In the genomic region with DNA sequence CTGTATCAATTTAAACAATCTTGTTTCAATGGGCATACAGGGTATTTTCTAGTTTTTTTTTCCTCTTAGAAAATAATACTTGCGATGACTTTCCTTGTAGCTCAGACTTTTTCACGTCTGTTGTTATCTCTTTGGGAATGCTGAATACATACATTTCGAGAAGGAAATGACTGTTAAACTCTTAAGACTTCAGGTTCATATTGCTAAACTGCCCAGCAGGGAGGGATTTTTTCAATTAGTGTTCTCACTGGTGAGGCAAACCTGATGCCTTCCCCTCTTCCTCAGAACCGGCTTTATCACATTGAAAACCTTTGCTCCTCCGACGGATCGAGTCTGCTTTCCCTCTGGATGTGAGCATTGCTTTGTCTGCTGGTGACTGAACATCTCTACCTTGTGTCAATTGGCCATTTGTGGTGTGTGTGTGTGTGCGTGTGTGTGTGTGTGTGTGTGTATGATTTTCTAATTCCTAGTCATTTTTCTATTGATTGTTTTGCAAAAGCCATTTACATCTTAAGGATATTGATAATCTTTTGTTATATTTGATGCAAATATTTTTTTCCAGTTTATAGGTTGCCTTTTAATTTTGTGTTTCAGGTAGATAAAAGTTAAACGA, we compare ENCODE assay signal across 9 cellular contexts. TPM values are rescaled to one million over a fixed set of nuclear protein-coding genes. Genes with fewer than 3 reads are reported as not detected.
DNase-seq lines count a peak whose midpoint lies in the region; ATAC-seq and TF ChIP-seq lines count a peak whose summit lies in the region.
"Had no signal": no experiment of that assay in that cellular context is flagged by ENCODE, and none has a peak within 500 bp of the region (broad histone marks: within the 10 kb centered on the region; RNA-seq: fewer than 3 reads in every experiment).

No MANE protein-coding gene starts in this region.

- H3K4me3 Mint-ChIP-seq in activated T-cell treated with anti-CD3 and anti-CD28 coated beads, Interleukin-2, amount 50 U/mL, for 72 hours = peak overlapping the region; percentile 88 to 99
- peak overlapping the region; percentile 96 for H3K4me3 Mint-ChIP-seq in stimulated activated effector memory CD8-positive, alpha-beta T cell treated with anti-CD3 and anti-CD28 coated beads, Interleukin-12 subunit alpha, Interleukin-12 subunit beta, amount 100 ng/mL, for 72 hours

- intact Hi-C loops in left ventricle myocardium superior (cut with micrococcal nuclease) = loop anchor here (5.0 kb wide), 1 partner anchor 73 kb away; no protein-coding TSS in a partner anchor

- H3K9me3 Mint-ChIP-seq in activated T-cell treated with anti-CD3 and anti-CD28 coated beads, Interleukin-2, amount 50 U/mL, for 72 hours = no peaks in the 10 kb centered on the region
- H3K9me3 Mint-ChIP-seq in stimulated activated effector memory CD8-positive, alpha-beta T cell treated with anti-CD3 and anti-CD28 coated beads, Interleukin-12 subunit alpha, Interleukin-12 subunit beta, amount 100 ng/mL, for 72 hours = no peaks in the 10 kb centered on the region
- H3K9me3 Mint-ChIP-seq: neural crest cell had no signal

- H3K27ac ChIP-seq in C4-2B = peak overlapping the region; percentile 38

- no peak for TF ChIP-seq CTCF in C4-2B (conservative IDR thresholded peaks at IDR 0.05)

- DNase-seq in KBM-7 = peak; percentile 83
- DNase-seq in activated T-cell treated with anti-CD3 and anti-CD28 coated beads, Interleukin-2, amount 50 U/mL, for 72 hours = peak in 1 of 2 donors; percentile 41
- DNase-seq in left ventricle myocardium superior = no peak
- DNase-seq in stimulated activated effector memory CD8-positive, alpha-beta T cell treated with anti-CD3 and anti-CD28 coated beads, Interleukin-12 subunit alpha, Interleukin-12 subunit beta, amount 100 ng/mL, for 72 hours (ENCODE audit: low spot score in 2 of 2) = no peak
- no peak for DNase-seq in DMS79 treated with DMSO at 0.1 percent for 48 hours (lab: John Stamatoyannopoulos, UW)
- no peak for DNase-seq in T1000 (lab: John Stamatoyannopoulos, UW)

- H3K4me1 Mint-ChIP-seq in activated T-cell treated with anti-CD3 and anti-CD28 coated beads, Interleukin-2, amount 50 U/mL, for 72 hours (ENCODE audit: low read depth) = peaks cover 90% of the 10 kb centered on the region
- H3K4me1 Mint-ChIP-seq in stimulated activated effector memory CD8-positive, alpha-beta T cell treated with anti-CD3 and anti-CD28 coated beads, Interleukin-12 subunit alpha, Interleukin-12 subunit beta, amount 100 ng/mL, for 72 hours = peaks cover 89% of the 10 kb centered on the region

- H3K27me3 Mint-ChIP-seq in activated T-cell treated with anti-CD3 and anti-CD28 coated beads, Interleukin-2, amount 50 U/mL, for 72 hours (ENCODE audit: low read depth) = no peaks in the 10 kb centered on the region

- in situ Hi-C loops in KBM-7 (cut with MboI; ENCODE audit: low pct_unique_long_range_greater_than_20kb, low sequenced_read_pairs) = no loop called here

- no peak for ATAC-seq in activated T-cell treated with anti-CD3 and anti-CD28 coated beads, Interleukin-2, amount 50 U/mL, for 72 hours (replicated peaks in 1 of 2)
- ATAC-seq in left ventricle myocardium superior (peak; percentile 2), HG03439 (IDR thresholded peaks at IDR 0.05; ENCODE audit: unreplicated experiment) (no peak)
- no peak for ATAC-seq in stimulated activated effector memory CD8-positive, alpha-beta T cell treated with anti-CD3 and anti-CD28 coated beads, Interleukin-12 subunit alpha, Interleukin-12 subunit beta, amount 100 ng/mL, for 72 hours

- H3K27ac Mint-ChIP-seq in activated T-cell treated with anti-CD3 and anti-CD28 coated beads, Interleukin-2, amount 50 U/mL, for 72 hours = peak overlapping the region; percentile 100
- H3K27ac Mint-ChIP-seq in stimulated activated effector memory CD8-positive, alpha-beta T cell treated with anti-CD3 and anti-CD28 coated beads, Interleukin-12 subunit alpha, Interleukin-12 subunit beta, amount 100 ng/mL, for 72 hours = peak overlapping the region; percentile 100

- peaks cover 46 to 69% of the 10 kb centered on the region in 2 donors for H3K36me3 Mint-ChIP-seq in activated T-cell treated with anti-CD3 and anti-CD28 coated beads, Interleukin-2, amount 50 U/mL, for 72 hours (ENCODE audit: insufficient read depth in 2 of 2)
- peaks cover 100% of the 10 kb centered on the region for H3K36me3 Mint-ChIP-seq in stimulated activated effector memory CD8-positive, alpha-beta T cell treated with anti-CD3 and anti-CD28 coated beads, Interleukin-12 subunit alpha, Interleukin-12 subunit beta, amount 100 ng/mL, for 72 hours

RNA-seq across cellular contexts. Expression of a gene that starts 6.6 kb away (rescaled TPM):
- 1,000 to 10,000 TPM in 1 of 2 donors, 100 to 1,000 TPM in 1; 678 to 1,151 TPM for total RNA-seq in activated T-cell treated with anti-CD3 and anti-CD28 coated beads, Interleukin-2, amount 50 U/mL, for 72 hours
- total RNA-seq in left ventricle myocardium superior = 508 TPM

RNA-seq across cellular contexts. Expression of a gene that starts 42.7 kb away (rescaled TPM):
- total RNA-seq in activated T-cell treated with anti-CD3 and anti-CD28 coated beads, Interleukin-2, amount 50 U/mL, for 72 hours = 10 to 100 TPM; 43.5 to 47.2 TPM
- 9.7 TPM for total RNA-seq in left ventricle myocardium superior

RNA-seq across cellular contexts. Expression of a gene that starts 46.7 kb away (rescaled TPM):
- total RNA-seq in activated T-cell treated with anti-CD3 and anti-CD28 coated beads, Interleukin-2, amount 50 U/mL, for 72 hours = 10 to 100 TPM; 16.4 to 18.8 TPM
- total RNA-seq in left ventricle myocardium superior = 4.6 TPM
